In the genomic region with DNA sequence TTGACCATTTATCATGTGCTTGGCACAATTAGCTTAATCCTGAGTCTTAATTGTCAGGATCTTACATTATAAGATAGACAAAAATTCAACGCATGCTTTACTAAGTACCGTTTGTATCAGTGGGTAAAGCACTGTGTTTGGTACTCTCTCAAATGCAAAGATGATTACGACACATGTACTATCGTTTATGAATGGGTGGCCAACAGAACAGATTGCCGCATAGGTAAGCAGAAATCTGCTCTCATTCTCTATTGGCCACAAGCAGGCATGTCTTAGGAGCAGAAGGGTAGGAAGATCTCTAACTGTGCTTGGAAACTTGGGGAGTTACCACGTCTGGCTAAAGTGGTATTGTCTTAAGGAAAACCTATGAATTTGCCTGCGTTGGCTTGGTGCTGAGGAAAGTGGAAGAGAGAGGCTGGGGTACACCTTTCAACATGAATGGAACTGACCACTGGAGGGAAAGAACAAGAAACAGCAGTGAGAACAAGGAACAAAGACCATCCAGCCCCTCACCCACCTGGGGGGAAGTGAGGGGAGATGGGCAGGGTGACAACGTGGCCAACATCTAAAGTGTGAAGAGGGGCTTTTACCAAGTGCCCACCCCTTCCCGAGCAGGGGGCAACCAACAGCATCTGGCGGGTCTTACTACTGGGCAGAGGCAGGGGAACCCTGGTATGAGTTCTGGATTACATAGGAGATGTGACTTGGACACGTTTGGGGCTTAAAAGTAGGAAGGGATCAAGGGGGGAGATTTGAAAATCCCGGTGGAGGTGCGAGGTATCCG, we compare ENCODE assay signal across 8 cellular contexts. TPM values are rescaled to one million over a fixed set of nuclear protein-coding genes. Genes with fewer than 3 reads are reported as not detected.
A peak's percentile ranks its signal among the peaks of the same experiment; 100 is the strongest.
DNase-seq lines count a peak whose midpoint lies in the region; ATAC-seq and TF ChIP-seq lines count a peak whose summit lies in the region.
"Had no signal": no experiment of that assay in that cellular context is flagged by ENCODE, and none has a peak within 500 bp of the region (broad histone marks: within the 10 kb centered on the region; RNA-seq: fewer than 3 reads in every experiment).

No MANE protein-coding gene starts in this region.

- no peaks in the 10 kb centered on the region for H3K36me3 ChIP-seq in Panc1 (ENCODE audit: control insufficient read depth, insufficient read depth, low read length)
- H3K36me3 ChIP-seq in endodermal cell (ENCODE audit: control insufficient read depth, insufficient read depth, low read length): no peaks in the 10 kb centered on the region
- no peaks in the 10 kb centered on the region for H3K36me3 ChIP-seq in rectal smooth muscle tissue (ENCODE audit: control insufficient read depth, insufficient read depth, low read length)

- H3K36me3 Mint-ChIP-seq in endodermal cell (ENCODE audit: low read depth): peaks cover 3% of the 10 kb centered on the region

- peaks cover 3% of the 10 kb centered on the region for H3K4me1 Mint-ChIP-seq in endodermal cell

- POLR2A ChIA-PET in Panc1 (lab: Charles Lee): no interaction called here

- H3K9ac ChIP-seq in endodermal cell (ENCODE audit: extremely low read depth, low read length, poor library complexity, severe bottlenecking) (no peak overlapping the region), rectal smooth muscle tissue (ENCODE audit: low read length) (no peak overlapping the region)

- H3K27ac Mint-ChIP-seq in endodermal cell: no peak overlapping the region

- TF ChIP-seq CTCF in GM12864 (IDR thresholded peaks at IDR 0.05; ENCODE audit: low read depth, low read length, missing control alignments) (no peak), Panc1 (IDR thresholded peaks at IDR 0.05) (no peak), endodermal cell (conservative IDR thresholded peaks at IDR 0.05) (no peak)

- peak overlapping the region; percentile 49 for H3K4me3 Mint-ChIP-seq in endodermal cell

- CTCF ChIA-PET in Panc1 (lab: Charles Lee): no interaction called here

- peak; percentile 19; the same call in 1 of the 2 replicates for ATAC-seq in Panc1
- no peak for ATAC-seq in HG03159 (IDR thresholded peaks at IDR 0.05; ENCODE audit: unreplicated experiment)

- H3K4me3 ChIP-seq in GM12864 (ENCODE audit: low read depth, low read length) (peak overlapping the region; percentile 57), Panc1 (ENCODE audit: low read depth in 2 of 2, low read length in 2 of 2) (peak overlapping the region; percentile 40 to 49), endodermal cell (ENCODE audit: low read length) (no peak overlapping the region), rectal smooth muscle tissue (ENCODE audit: low read length) (peak overlapping the region; percentile 0)

- no TSS peak for BruUV-seq in Panc1 (replicated peaks; lab: Mats Ljungman, UMichigan)

- H3K9me3 ChIP-seq in Panc1 (ENCODE audit: control insufficient read depth, insufficient read depth, low read depth, low read length) (no peaks in the 10 kb centered on the region), endodermal cell (ENCODE audit: control insufficient read depth, low read length) (peaks cover 3% of the 10 kb centered on the region)

- in situ Hi-C loops in Panc1 (cut with HindIII; ENCODE audit: low pct_unique_long_range_greater_than_20kb, low sequenced_read_pairs): no loop called here

- H3K27ac ChIP-seq in Panc1 (ENCODE audit: low read length) (no peak overlapping the region), endodermal cell (ENCODE audit: low read depth, low read length) (no peak overlapping the region), rectal smooth muscle tissue (ENCODE audit: low read depth, low read length) (no peak overlapping the region)

- H3K9me3 Mint-ChIP-seq in endodermal cell: peaks cover 23% of the 10 kb centered on the region

- no peak for DNase-seq in GM12864 (ENCODE audit: low read depth)
- no peak for DNase-seq in Panc1 (ENCODE audit: low read depth, low spot score)
- DNase-seq in endodermal cell: no peak
- DNase-seq in DMS79 treated with DMSO at 0.1 percent for 48 hours (lab: John Stamatoyannopoulos, UW): no peak
- no peak for DNase-seq in HK-2 (ENCODE audit: unreplicated experiment)
- DNase-seq: cortex of kidney had no signal

- WGBS in endodermal cell (ENCODE audit: insufficient coverage in 1 of 2, insufficient read length in 1 of 2), 2 experiments: 67 to 69% methylated on average over 12 to 14 of the region's 14 CpGs

- peaks cover 5% of the 10 kb centered on the region for H3K4me1 ChIP-seq in Panc1 (ENCODE audit: control insufficient read depth, insufficient read depth, low read length)
- H3K4me1 ChIP-seq in endodermal cell (ENCODE audit: control insufficient read depth, insufficient read depth, low read length): no peaks in the 10 kb centered on the region
- no peaks in the 10 kb centered on the region for H3K4me1 ChIP-seq in rectal smooth muscle tissue (ENCODE audit: control insufficient read depth, insufficient read depth, low read length)

- intact Hi-C loops in Panc1 (cut with micrococcal nuclease; ENCODE audit: unreplicated experiment): no loop called here

- H3K27me3 Mint-ChIP-seq in endodermal cell (ENCODE audit: insufficient read depth): peaks cover 64% of the 10 kb centered on the region

- H3K27me3 ChIP-seq in Panc1 (ENCODE audit: control insufficient read depth, insufficient read depth, low read length): no peaks in the 10 kb centered on the region
- peaks cover 34% of the 10 kb centered on the region for H3K27me3 ChIP-seq in endodermal cell (ENCODE audit: control insufficient read depth, insufficient read depth, low read length, poor library complexity, severe bottlenecking)
- peaks cover 12% of the 10 kb centered on the region for H3K27me3 ChIP-seq in rectal smooth muscle tissue (ENCODE audit: control insufficient read depth, insufficient read depth, low read length)

RNA-seq across cellular contexts. Expression of a gene that starts 1.0 kb away (rescaled TPM):
- total RNA-seq in Panc1 (2021; ENCODE audit: unreplicated experiment): 1.3 TPM
- polyA plus RNA-seq in Panc1 (2012; ENCODE audit: insufficient read length): 2.4 TPM
- under 1 TPM; 0.58 to 0.66 TPM for total RNA-seq in endodermal cell
- polyA plus RNA-seq in endodermal cell (2013, experiment 1 of 2): 1.3 TPM
- polyA plus RNA-seq in endodermal cell (2013, experiment 2 of 2): 1.5 TPM

RNA-seq across cellular contexts. Expression of a gene that starts 31.8 kb away (rescaled TPM):
- total RNA-seq in Panc1 (2021; ENCODE audit: unreplicated experiment): 21.9 TPM
- 14.1 TPM for polyA plus RNA-seq in Panc1 (2012; ENCODE audit: insufficient read length)
- total RNA-seq in endodermal cell: 10 to 100 TPM; 43.1 to 45.7 TPM
- polyA plus RNA-seq in endodermal cell (2013, experiment 1 of 2): 27.9 TPM
- polyA plus RNA-seq in endodermal cell (2013, experiment 2 of 2): 24.7 TPM

RNA-seq across cellular contexts. Expression of a gene that starts 40.4 kb away (rescaled TPM):
- total RNA-seq in Panc1 (2021; ENCODE audit: unreplicated experiment) (10.5 TPM), endodermal cell (1 to 10 TPM; 1.3 to 1.9 TPM)
- polyA plus RNA-seq in Panc1 (2012; ENCODE audit: insufficient read length): 8.2 TPM
- polyA plus RNA-seq in endodermal cell (2013, experiment 1 of 2): 2.6 TPM
- polyA plus RNA-seq in endodermal cell (2013, experiment 2 of 2): 2.6 TPM
